ENCODE assay signal across 25 cellular contexts in the genomic region with DNA sequence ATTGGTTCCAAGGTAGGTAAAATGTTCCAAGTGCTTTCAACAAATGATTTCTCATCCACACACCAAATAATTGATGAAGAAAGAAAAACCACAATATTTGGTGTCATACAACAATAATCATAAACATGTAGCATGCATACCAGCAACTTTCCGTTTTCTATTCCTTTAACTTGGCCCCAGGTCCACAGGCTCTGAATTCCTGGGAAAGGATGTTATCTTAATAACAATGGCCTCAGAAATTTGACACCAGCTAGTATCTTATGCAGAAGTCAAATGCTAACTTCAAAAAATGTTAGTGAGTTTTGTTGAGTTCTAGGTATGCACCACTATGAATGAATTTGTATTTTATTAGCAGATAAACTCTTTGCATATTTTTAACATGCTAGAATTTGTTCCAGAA.
"Had no signal": no experiment of that assay in that cellular context is flagged by ENCODE, and none has a peak within 500 bp of the region (broad histone marks: within the 10 kb centered on the region; RNA-seq: fewer than 3 reads in every experiment).

No MANE protein-coding gene starts in this region.

- H3K27ac Mint-ChIP-seq: activated CD8-positive, alpha-beta T cell treated with anti-CD3 and anti-CD28 coated beads, Interleukin-2, amount 10 ng/mL, durations not matched to agents 7 days and 5 days; activated naive CD4-positive, alpha-beta T cell treated with anti-CD3 and anti-CD28 coated beads, Interleukin-2, amount 50 U/mL, for 24 hours; immature natural killer cell; naive thymus-derived CD8-positive, alpha-beta T cell; T-helper 2 cell treated with Interferon-gamma antibody and Interleukin-4, amounts not matched to agents 5 μg/mL and 100 μg/mL, for 36 hours; type B pancreatic cell had no signal

- ATAC-seq: activated CD8-positive, alpha-beta T cell treated with anti-CD3 and anti-CD28 coated beads, Interleukin-2, amount 10 ng/mL, durations not matched to agents 7 days and 5 days; gastroesophageal sphincter; left lobe of liver; lower lobe of right lung; naive thymus-derived CD8-positive, alpha-beta T cell had no signal

- H3K4me3 Mint-ChIP-seq: activated CD8-positive, alpha-beta T cell treated with anti-CD3 and anti-CD28 coated beads, Interleukin-2, amount 10 ng/mL, durations not matched to agents 7 days and 5 days; activated naive CD4-positive, alpha-beta T cell treated with anti-CD3 and anti-CD28 coated beads, Interleukin-2, amount 50 U/mL, for 24 hours; immature natural killer cell; naive thymus-derived CD8-positive, alpha-beta T cell; T-helper 2 cell treated with Interferon-gamma antibody and Interleukin-4, amounts not matched to agents 5 μg/mL and 100 μg/mL, for 36 hours; type B pancreatic cell had no signal

- H3K4me3 ChIP-seq: dorsolateral prefrontal cortex, esophagus muscularis mucosa, gastroesophageal sphincter, lower lobe of right lung, ovary, prostate gland, testis had no signal

- H3K4me1 ChIP-seq: esophagus muscularis mucosa, gastroesophageal sphincter, lower lobe of right lung, prostate gland, testis had no signal

- H3K36me3 Mint-ChIP-seq: activated naive CD4-positive, alpha-beta T cell treated with anti-CD3 and anti-CD28 coated beads, Interleukin-2, amount 50 U/mL, for 24 hours; type B pancreatic cell had no signal

- H3K27me3 ChIP-seq: dorsolateral prefrontal cortex, esophagus muscularis mucosa, gastroesophageal sphincter, ovary, testis had no signal

- H3K27ac ChIP-seq: dorsolateral prefrontal cortex, esophagus muscularis mucosa, gastroesophageal sphincter, lower lobe of right lung, ovary, prostate gland, testis, VCaP had no signal

- H3K9me3 ChIP-seq: lower lobe of right lung, ovary, testis had no signal

- H3K4me1 Mint-ChIP-seq: activated naive CD4-positive, alpha-beta T cell treated with anti-CD3 and anti-CD28 coated beads, Interleukin-2, amount 50 U/mL, for 24 hours; immature natural killer cell; naive thymus-derived CD8-positive, alpha-beta T cell had no signal

- H3K36me3 ChIP-seq: esophagus muscularis mucosa, gastroesophageal sphincter, lower lobe of right lung, ovary, prostate gland had no signal

- DNase-seq: activated CD4-positive, alpha-beta T cell treated with anti-CD3 and anti-CD28 coated beads, Interleukin-2, amount 50 U/mL, for 1 hour; activated CD4-positive, CD25-positive, alpha-beta regulatory T cell treated with anti-CD3 and anti-CD28 coated beads, Interleukin-2, amount 50 U/mL, for 72 hours; activated CD8-positive, alpha-beta T cell treated with anti-CD3 and anti-CD28 coated beads, Interleukin-2, amount 10 ng/mL, durations not matched to agents 7 days and 5 days; activated gamma-delta T cell treated with Interleukin-2 at 50 U/mL for 16 hours; aorta; central memory CD4-positive, alpha-beta T cell; dorsolateral prefrontal cortex; head of caudate nucleus; hypothalamus; immature natural killer cell; lower lobe of right lung; naive thymus-derived CD8-positive, alpha-beta T cell; ovary; stimulated activated CD4-positive, alpha-beta T cell treated with anti-CD3 and anti-CD28 coated beads, Interleukin-2, amount 100 ng/mL, for 48 hours; stimulated activated CD8-positive, alpha-beta memory T cell treated with anti-CD3 and anti-CD28 coated beads, Interleukin-4, amount 100 ng/mL, for 48 hours; stimulated activated naive CD4-positive, alpha-beta T cell; testis had no signal
